ENCODE assay signal across 16 cellular contexts in genomic region chr15:80424381-80424780, GRCh38. TPM values are rescaled to one million over a fixed set of nuclear protein-coding genes. Genes with fewer than 3 reads are reported as not detected.
"Had no signal": no experiment of that assay in that cellular context is flagged by ENCODE, and none has a peak within 500 bp of the region (broad histone marks: within the 10 kb centered on the region; RNA-seq: fewer than 3 reads in every experiment).

No MANE protein-coding gene starts in this region.

- H3K27me3 ChIP-seq: dorsolateral prefrontal cortex, esophagus muscularis mucosa had no signal

- H3K36me3 ChIP-seq: esophagus muscularis mucosa, prostate gland had no signal

- H3K27ac ChIP-seq: esophagus muscularis mucosa, prostate gland had no signal

- H3K4me3 ChIP-seq: dorsolateral prefrontal cortex, esophagus muscularis mucosa, prostate gland had no signal

- ATAC-seq: left lobe of liver, sciatic nerve had no signal

- H3K4me1 ChIP-seq: prostate gland had no signal

- H3K9me3 ChIP-seq: esophagus muscularis mucosa, prostate gland had no signal

- DNase-seq: activated CD4-positive, alpha-beta T cell treated with anti-CD3 and anti-CD28 coated beads, Interleukin-2, amount 50 U/mL, for 1 hour; activated naive CD4-positive, alpha-beta T cell treated with anti-CD3 and anti-CD28 coated beads, Interleukin-2, amount 50 U/mL, for 16 hours; activated T-cell treated with anti-CD3 and anti-CD28 coated beads for 4 hours; dorsolateral prefrontal cortex; foreskin fibroblast; immature natural killer cell; mesenchymal stem cell; occipital lobe; stimulated activated CD4-positive, alpha-beta T cell treated with anti-CD3 and anti-CD28 coated beads, Interleukin-12 subunit alpha, Interleukin-12 subunit beta, amount 100 ng/mL, for 4 hours; stimulated activated naive CD4-positive, alpha-beta T cell treated with Interleukin-2 at 50 U/mL for 16 hours; T-helper 2 cell had no signal

RNA-seq across cellular contexts. Expression of gene ARNT2, which starts 20.2 kb away (rescaled TPM):
- total RNA-seq: activated CD8-positive, alpha-beta memory T cell treated with anti-CD3 and anti-CD28 coated beads for 36 hours had no signal
- polyA plus RNA-seq: immature natural killer cell had no signal
